ENCODE assay signal across 32 cellular contexts in the genomic region with DNA sequence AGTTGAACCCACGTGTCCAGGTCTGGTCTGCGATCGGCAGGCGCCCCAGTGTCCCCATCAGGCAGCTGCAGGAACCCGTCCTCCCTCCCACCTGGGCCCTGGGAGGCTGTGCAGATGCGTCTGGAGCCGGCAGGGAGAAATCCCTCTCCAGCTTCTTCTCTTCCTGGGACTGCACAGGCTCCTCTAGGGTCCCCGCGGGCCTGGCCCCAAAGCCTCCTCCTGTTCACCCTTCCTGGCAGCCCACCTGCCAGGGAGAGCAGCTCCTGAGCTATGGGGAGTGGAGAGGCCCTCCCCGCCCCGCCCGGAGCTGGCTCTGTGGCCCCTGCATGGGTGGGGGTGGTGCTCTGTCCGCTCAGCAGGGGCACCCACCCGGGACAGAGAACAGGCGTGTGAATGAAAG.
"Had no signal": no experiment of that assay in that cellular context is flagged by ENCODE, and none has a peak within 500 bp of the region (broad histone marks: within the 10 kb centered on the region; RNA-seq: fewer than 3 reads in every experiment).

No MANE protein-coding gene starts in this region.

- H3K4me3 ChIP-seq: ascending aorta, cardiac muscle cell, MG63, SJSA1 had no signal

- H3K4me1 ChIP-seq: ascending aorta, SJSA1 had no signal

- H3K9me3 ChIP-seq: ascending aorta, MG63, SJSA1 had no signal

- H3K27me3 ChIP-seq: MG63 had no signal

- H3K9me3 Mint-ChIP-seq: activated CD4-positive, alpha-beta T cell treated with anti-CD3 and anti-CD28 coated beads, Interleukin-2, amount 10 ng/mL, durations not matched to agents 24 days and 14 days; activated CD8-positive, alpha-beta T cell treated with anti-CD3 and anti-CD28 coated beads for 36 hours; activated naive CD4-positive, alpha-beta T cell treated with anti-CD3 and anti-CD28 coated beads, Interleukin-2, amount 50 U/mL, for 24 hours; activated naive CD8-positive, alpha-beta T cell treated with anti-CD3 and anti-CD28 coated beads, Interleukin-2, amount 10 ng/mL, durations not matched to agents 7 days and 5 days; activated T-helper 2 cell treated with anti-CD3 and anti-CD28 coated beads, Interferon-gamma antibody, Interleukin-2, Interleukin-4, amounts not matched to agents 10 μg/mL and 5 μg/mL and 100 μg/mL, durations not matched to agents 14 hours and 24 hours and 36 hours; central memory CD8-positive, alpha-beta T cell had no signal

- H3K36me3 Mint-ChIP-seq: activated naive CD4-positive, alpha-beta T cell treated with anti-CD3 and anti-CD28 coated beads, Interleukin-2, amount 50 U/mL, for 24 hours; activated naive CD8-positive, alpha-beta T cell treated with anti-CD3 and anti-CD28 coated beads, Interleukin-2, amount 10 ng/mL, durations not matched to agents 7 days and 5 days had no signal

- ATAC-seq: activated CD8-positive, alpha-beta T cell treated with anti-CD3 and anti-CD28 coated beads for 36 hours had no signal

- DNase-seq: activated CD4-positive, alpha-beta T cell treated with anti-CD3 and anti-CD28 coated beads, Interleukin-2, amount 10 ng/mL, durations not matched to agents 24 days and 14 days; activated CD4-positive, alpha-beta T cell treated with anti-CD3 and anti-CD28 coated beads, Interleukin-2, amount 50 U/mL, for 4 hours; activated CD8-positive, alpha-beta T cell treated with anti-CD3 and anti-CD28 coated beads for 36 hours; activated gamma-delta T cell; activated naive CD4-positive, alpha-beta T cell treated with Interleukin-2 at 50 U/mL for 16 hours; activated naive CD8-positive, alpha-beta T cell treated with anti-CD3 and anti-CD28 coated beads, Interleukin-2, amount 10 ng/mL, durations not matched to agents 7 days and 5 days; activated T-cell treated with anti-CD3 and anti-CD28 coated beads, Interleukin-2, amount 50 U/mL, for 1 hour; amygdala; Kasumi-1; MG63; NCI-H1048; NCI-H1105 treated with DMSO at 0.1 percent for 48 hours; NCI-H1436; NCI-H1694; NCI-H1930; NCI-H2081 treated with DMSO at 0.1 percent for 48 hours; NCI-H345; NCI-H524 treated with DMSO at 0.1 percent for 48 hours; Peyer's patch; RPMI8226; SHP77 treated with DMSO at 0.1 percent for 48 hours; SW 1271; T-helper 1 cell; T-helper 2 cell; T-helper 9 cell; WERI-Rb-1 had no signal

- H3K27ac Mint-ChIP-seq: activated CD4-positive, alpha-beta T cell treated with anti-CD3 and anti-CD28 coated beads, Interleukin-2, amount 10 ng/mL, durations not matched to agents 24 days and 14 days; activated CD8-positive, alpha-beta T cell treated with anti-CD3 and anti-CD28 coated beads for 36 hours; activated naive CD8-positive, alpha-beta T cell treated with anti-CD3 and anti-CD28 coated beads, Interleukin-2, amount 10 ng/mL, durations not matched to agents 7 days and 5 days; activated T-helper 2 cell treated with anti-CD3 and anti-CD28 coated beads, Interferon-gamma antibody, Interleukin-2, Interleukin-4, amounts not matched to agents 10 μg/mL and 5 μg/mL and 100 μg/mL, durations not matched to agents 14 hours and 24 hours and 36 hours had no signal

- H3K4me3 Mint-ChIP-seq: activated CD4-positive, alpha-beta T cell treated with anti-CD3 and anti-CD28 coated beads, Interleukin-2, amount 10 ng/mL, durations not matched to agents 24 days and 14 days; activated CD8-positive, alpha-beta T cell treated with anti-CD3 and anti-CD28 coated beads for 36 hours; activated naive CD8-positive, alpha-beta T cell treated with anti-CD3 and anti-CD28 coated beads, Interleukin-2, amount 10 ng/mL, durations not matched to agents 7 days and 5 days had no signal

- H3K27ac ChIP-seq: ascending aorta, cardiac muscle cell, Peyer's patch, SJSA1, WERI-Rb-1 had no signal

- H3K36me3 ChIP-seq: ascending aorta, cardiac muscle cell, MG63, Peyer's patch, SJSA1, WERI-Rb-1 had no signal
